9 cellular contexts compared by ENCODE assay signal in genomic region chr9:137087409-137087925, GRCh38. TPM values are rescaled to one million over a fixed set of nuclear protein-coding genes. Genes with fewer than 3 reads are reported as not detected.
DNase-seq lines count a peak whose midpoint lies in the region; ATAC-seq and TF ChIP-seq lines count a peak whose summit lies in the region.
"Had no signal": no experiment of that assay in that cellular context is flagged by ENCODE, and none has a peak within 500 bp of the region (broad histone marks: within the 10 kb centered on the region; RNA-seq: fewer than 3 reads in every experiment).

No MANE protein-coding gene starts in this region.

- in situ Hi-C loops in mammary epithelial cell (cut with MboI; ENCODE audit: low sequenced_read_pairs in 2 of 2): no loop called here

- 8% methylated on average over 19 of the region's 22 CpGs for WGBS in mammary epithelial cell (ENCODE audit: low coverage, missing lambda C conversion rate)

- H3K9me3 ChIP-seq in mammary epithelial cell (replicated peaks; ENCODE audit: insufficient read depth, low read length) (no peaks in the 10 kb centered on the region), mononuclear cell (ENCODE audit: low read depth, low read length) (no peaks in the 10 kb centered on the region)

- H3K4me1 ChIP-seq in mammary epithelial cell (ENCODE audit: insufficient read depth, low read length): peaks cover 46% of the 10 kb centered on the region
- peaks cover 29% of the 10 kb centered on the region for H3K4me1 ChIP-seq in mononuclear cell (ENCODE audit: insufficient read depth, low read length)

- H3K4me3 ChIP-seq in mammary epithelial cell (replicated peaks in 1 of 3; ENCODE audit: insufficient read depth in 1 of 3, low read depth in 2 of 3, low read length in 3 of 3) (peak overlapping the region; percentile 83 to 85 (median 85)), mononuclear cell (ENCODE audit: low read length) (peak overlapping the region; percentile 67)

- H3K4me2 ChIP-seq in mammary epithelial cell (ENCODE audit: insufficient read depth, low read depth, low read length): peak overlapping the region; percentile 98

- ATAC-seq in HG03432 (IDR thresholded peaks at IDR 0.05; ENCODE audit: unreplicated experiment) (no peak), GM21381 (IDR thresholded peaks at IDR 0.05; ENCODE audit: unreplicated experiment) (no peak)

- peak overlapping the region; percentile 91 for H2AFZ ChIP-seq in mammary epithelial cell (ENCODE audit: low read depth, low read length)

- dilution Hi-C loops in mammary epithelial cell (cut with HindIII; ENCODE audit: low sequenced_read_pairs): no loop called here

- H3K36me3 ChIP-seq in mammary epithelial cell (ENCODE audit: insufficient read depth, low read length): peaks cover 3% of the 10 kb centered on the region

- H3K9ac ChIP-seq in mammary epithelial cell (ENCODE audit: insufficient read depth, low read length): peak overlapping the region; percentile 77

- TF ChIP-seq RAD21 in Ishikawa (IDR thresholded peaks at IDR 0.05; ENCODE audit: low read depth): no peak

- peaks cover 22% of the 10 kb centered on the region for H3K79me2 ChIP-seq in mammary epithelial cell (ENCODE audit: insufficient read depth, low read length)

- BruUV-seq in mammary epithelial cell (replicated peaks; lab: Mats Ljungman, UMichigan): no TSS peak

- TF ChIP-seq CTCF in GM10266 (IDR thresholded peaks at IDR 0.05; ENCODE audit: control insufficient read depth, insufficient read depth, low read depth, missing control alignments) (no peak), mammary epithelial cell (conservative IDR thresholded peaks at IDR 0.05 in 1 of 2, IDR thresholded peaks at IDR 0.05 in 1 of 2; ENCODE audit: extremely low read depth in 1 of 2, insufficient read depth in 1 of 2, low read depth in 1 of 2, low read length in 2 of 2) (no peak)

- peak overlapping the region; percentile 58 for H3K27ac ChIP-seq in mammary epithelial cell (ENCODE audit: insufficient read depth, low read depth, low read length)

- no peaks in the 10 kb centered on the region for H4K20me1 ChIP-seq in mammary epithelial cell (ENCODE audit: insufficient read depth, low read length)

- CTCF ChIA-PET in mammary epithelial cell (lab: Charles Lee; ENCODE audit: low non-redundant PET): interaction anchor here (0.7 to 0.9 kb wide), 2 partner anchors 19 to 33 kb away, joined by 4 to 5 read pairs; no protein-coding TSS in a partner anchor

- DNase-seq in GM10266 (ENCODE audit: extremely low spot score): peak; percentile 38
- no peak for DNase-seq in mammary epithelial cell
- no peak for DNase-seq in DMS 273 (lab: John Stamatoyannopoulos, UW; ENCODE audit: unreplicated experiment)
- no peak for DNase-seq in NCI-H510A treated with DMSO at 0.1 percent for 48 hours (lab: John Stamatoyannopoulos, UW)

- no peaks in the 10 kb centered on the region for H3K27me3 ChIP-seq in mammary epithelial cell (ENCODE audit: insufficient read depth, low read length)
- H3K27me3 ChIP-seq in mononuclear cell (ENCODE audit: insufficient read depth, low read length): no peaks in the 10 kb centered on the region

- intact Hi-C loops in mammary epithelial cell (cut with micrococcal nuclease): no loop called here

- TF ChIP-seq EP300 in Ishikawa (IDR thresholded peaks at IDR 0.05; ENCODE audit: borderline replicate concordance): no peak

TF ChIP-seq in Ishikawa, 13 proteins besides CTCF, POLR2A, EP300 and RAD21:
- peak; percentile 62; the same call in 1 of the 2 replicates for TF ChIP-seq ZBTB7A (IDR thresholded peaks at IDR 0.05; ENCODE audit: low read depth)
- no peak for TF ChIP-seq TAF1 (IDR thresholded peaks at IDR 0.05; ENCODE audit: low read depth)
TF ChIP-seq in Ishikawa: peak in this region for 1.

RNA-seq across cellular contexts. Expression of gene MAN1B1, which starts 0.7 kb away (rescaled TPM):
- total RNA-seq in mammary epithelial cell: 10 to 100 TPM; 62.3 to 67.0 TPM
- polyA plus RNA-seq in mammary epithelial cell: 48.3 TPM
- 33.1 TPM for polyA minus RNA-seq in mammary epithelial cell
- total RNA-seq in mononuclear cell: 30.3 TPM

RNA-seq across cellular contexts. Expression of gene UAP1L1, which starts 10.2 kb away (rescaled TPM):
- total RNA-seq in mammary epithelial cell (1 to 10 TPM; 5.3 to 7.5 TPM), mononuclear cell (6.2 TPM)
- 3.9 TPM for polyA plus RNA-seq in mammary epithelial cell
- polyA minus RNA-seq in mammary epithelial cell: 14.2 TPM

RNA-seq across cellular contexts. Expression of gene SAPCD2, which starts 17.1 kb away (rescaled TPM):
- total RNA-seq in mammary epithelial cell (1 to 10 TPM; 1.0 to 6.9 TPM), mononuclear cell (3.3 TPM)
- 3.9 TPM for polyA plus RNA-seq in mammary epithelial cell
- polyA minus RNA-seq in mammary epithelial cell: 1.7 TPM

RNA-seq across cellular contexts. Expression of gene DPP7, which starts 27.1 kb away (rescaled TPM):
- total RNA-seq in mammary epithelial cell: 10 to 100 TPM; 52.3 to 80.7 TPM
- 43.7 TPM for polyA plus RNA-seq in mammary epithelial cell
- polyA minus RNA-seq in mammary epithelial cell: 19.0 TPM
- 86.9 TPM for total RNA-seq in mononuclear cell

RNA-seq across cellular contexts. Expression of gene ENTPD2, which starts 33.6 kb away (rescaled TPM):
- total RNA-seq in mammary epithelial cell: 10 to 100 TPM; 15.5 to 19.5 TPM
- 3.5 TPM for polyA plus RNA-seq in mammary epithelial cell
- 21.7 TPM for polyA minus RNA-seq in mammary epithelial cell
- total RNA-seq in mononuclear cell: not detected
- total RNA-seq: T-helper 1 cell treated with Interleukin-12 subunit alpha and Interleukin-12 subunit beta and Interleukin-4 antibody, amounts not matched to agents 30 ng/mL and 1 ng/mL, for 36 hours had no signal
